ENCODE assay signal across 1 cellular context in genomic region chr1:222713091-222714012, GRCh38.
A peak's percentile ranks its signal among the peaks of the same experiment; 100 is the strongest.
TF ChIP-seq lines count a peak whose summit lies in the region.

No MANE protein-coding gene starts in this region.

TF ChIP-seq in HepG2, 621 proteins besides CTCF, POLR2A, EP300 and RAD21 (continued from another document and continues in another):
- peak; percentile 82; the same call in 1 of the 2 replicates for TF ChIP-seq POLR2AphosphoS2 (IDR thresholded peaks at IDR 0.05; ENCODE audit: low read depth, low read length)
- TF ChIP-seq ZSCAN12 (CRISPR knock-in tag; IDR thresholded peaks at IDR 0.05): no peak
- TF ChIP-seq RXRA (CRISPR knock-in tag; IDR thresholded peaks at IDR 0.05): peak; percentile 59
- no peak for TF ChIP-seq ZNF414 (CRISPR knock-in tag; IDR thresholded peaks at IDR 0.05)
- no peak for TF ChIP-seq ZNF431 (CRISPR knock-in tag; IDR thresholded peaks at IDR 0.05; ENCODE audit: borderline replicate concordance, low read depth)
- TF ChIP-seq LCORL (IDR thresholded peaks at IDR 0.05): no peak
- TF ChIP-seq LCORL (CRISPR knock-in tag; IDR thresholded peaks at IDR 0.05): peak; percentile 66
- TF ChIP-seq TRAFD1 (CRISPR knock-in tag; IDR thresholded peaks at IDR 0.05; ENCODE audit: borderline replicate concordance): no peak
- TF ChIP-seq ZNF280B (CRISPR knock-in tag; IDR thresholded peaks at IDR 0.05; ENCODE audit: borderline replicate concordance): no peak
- no peak for TF ChIP-seq SAFB2 (CRISPR knock-in tag; IDR thresholded peaks at IDR 0.05; ENCODE audit: borderline replicate concordance, low read depth)
- peak; percentile 32; the same call in 1 of the 2 replicates for TF ChIP-seq ARID5B (CRISPR knock-in tag; IDR thresholded peaks at IDR 0.05)
- TF ChIP-seq FOSL2 (CRISPR knock-in tag; IDR thresholded peaks at IDR 0.05): peak; percentile 34; the same call in 1 of the 2 replicates
- no peak for TF ChIP-seq SMARCC2 (IDR thresholded peaks at IDR 0.05)
- peak; percentile 87 for TF ChIP-seq SAP130 (CRISPR knock-in tag; IDR thresholded peaks at IDR 0.05; ENCODE audit: low read depth)
- no peak for TF ChIP-seq ZNF83 (CRISPR knock-in tag; IDR thresholded peaks at IDR 0.05; ENCODE audit: borderline replicate concordance)
- no peak for TF ChIP-seq PRMT3 (CRISPR knock-in tag; IDR thresholded peaks at IDR 0.05; ENCODE audit: borderline replicate concordance, low read depth)
- no peak for TF ChIP-seq SP2 (CRISPR knock-in tag; IDR thresholded peaks at IDR 0.05)
- no peak for TF ChIP-seq RELA (CRISPR knock-in tag; IDR thresholded peaks at IDR 0.05)
- no peak for TF ChIP-seq JUNB (CRISPR knock-in tag; IDR thresholded peaks at IDR 0.05; ENCODE audit: borderline replicate concordance)
- no peak for TF ChIP-seq ZNF615 (CRISPR knock-in tag; IDR thresholded peaks at IDR 0.05; ENCODE audit: borderline replicate concordance)
- TF ChIP-seq ZNF879 (CRISPR knock-in tag; IDR thresholded peaks at IDR 0.05): no peak
- no peak for TF ChIP-seq ZBTB3 (CRISPR knock-in tag; IDR thresholded peaks at IDR 0.05; ENCODE audit: borderline replicate concordance, low read depth)
- no peak for TF ChIP-seq BCLAF1 (IDR thresholded peaks at IDR 0.05)
- TF ChIP-seq PAWR (CRISPR knock-in tag; IDR thresholded peaks at IDR 0.05; ENCODE audit: borderline replicate concordance): no peak
- 0 out of 2 replicates have a peak, but pooled peaks have one; percentile 44 for TF ChIP-seq ZBTB39 (CRISPR knock-in tag; IDR thresholded peaks at IDR 0.05)
- TF ChIP-seq MLXIP (CRISPR knock-in tag; IDR thresholded peaks at IDR 0.05; ENCODE audit: borderline replicate concordance): no peak
- peak; percentile 97 for TF ChIP-seq ZNF7 (CRISPR knock-in tag; IDR thresholded peaks at IDR 0.05)
- TF ChIP-seq REXO4 (CRISPR knock-in tag; IDR thresholded peaks at IDR 0.05; ENCODE audit: borderline replicate concordance): no peak
- TF ChIP-seq SP140L (CRISPR knock-in tag; IDR thresholded peaks at IDR 0.05; ENCODE audit: borderline replicate concordance): 0 out of 2 replicates have a peak, but pooled peaks have one; percentile 35
- TF ChIP-seq ZNF713 (CRISPR knock-in tag; IDR thresholded peaks at IDR 0.05): no peak
- no peak for TF ChIP-seq PHB2 (IDR thresholded peaks at IDR 0.05; ENCODE audit: partially characterized antibody)
- TF ChIP-seq IKZF5 (CRISPR knock-in tag; IDR thresholded peaks at IDR 0.05): no peak; the same call in 1 of the 2 replicates
- no peak for TF ChIP-seq ZNF577 (CRISPR knock-in tag; IDR thresholded peaks at IDR 0.05; ENCODE audit: borderline replicate concordance, low read depth)
- TF ChIP-seq NR1H2 (CRISPR knock-in tag; IDR thresholded peaks at IDR 0.05; ENCODE audit: borderline replicate concordance, low read depth): no peak
- no peak for TF ChIP-seq SIX1 (CRISPR knock-in tag; IDR thresholded peaks at IDR 0.05; ENCODE audit: borderline replicate concordance)
- peak; percentile 71; the same call in 1 of the 2 replicates for TF ChIP-seq ARID4A (CRISPR knock-in tag; IDR thresholded peaks at IDR 0.05; ENCODE audit: borderline replicate concordance)
- no peak for TF ChIP-seq MAFF (IDR thresholded peaks at IDR 0.05; ENCODE audit: low read depth, low read length)
- 0 out of 2 replicates have a peak, but pooled peaks have one; percentile 44 for TF ChIP-seq ZNF878 (CRISPR knock-in tag; IDR thresholded peaks at IDR 0.05)
- TF ChIP-seq CCAR2 (optimal IDR thresholded peaks at IDR 0.05; ENCODE audit: low read depth, low read length): no peak
